Comparison of ENCODE assay signal across 8 cellular contexts in genomic region chr3:39388741-39389248, GRCh38. TPM values are rescaled to one million over a fixed set of nuclear protein-coding genes. Genes with fewer than 3 reads are reported as not detected.
DNase-seq lines count a peak whose midpoint lies in the region; ATAC-seq and TF ChIP-seq lines count a peak whose summit lies in the region.

No MANE protein-coding gene starts in this region.

- peak overlapping the region; percentile 48 to 97 (median 81) for H3K27ac Mint-ChIP-seq in CD4-positive, alpha-beta memory T cell
- peak overlapping the region; percentile 74 for H3K27ac Mint-ChIP-seq in T-helper 2 cell treated with Interferon-gamma antibody and Interleukin-4, amounts not matched to agents 5 μg/mL and 100 μg/mL, for 36 hours

- intact Hi-C loops in CD4-positive, alpha-beta memory T cell (cut with micrococcal nuclease): loop anchor here (10.0 kb wide), 3 partner anchors 894 to 1136 kb away; partner anchors contain the start of genes EXOG, RPL14 and ZNF621

- no peaks in the 10 kb centered on the region for H3K27me3 ChIP-seq in CD4-positive, alpha-beta memory T cell (ENCODE audit: insufficient read depth, low read length)

- H3K27ac ChIP-seq in CD4-positive, alpha-beta memory T cell (ENCODE audit: low read depth, low read length): peak overlapping the region; percentile 25

- in situ Hi-C loops in G401 (cut with HindIII; ENCODE audit: low sequenced_read_pairs): no loop called here
- in situ Hi-C loops in ACHN (cut with HindIII; ENCODE audit: low pct_ligation_motif_present, low pct_unique_long_range_greater_than_20kb, low sequenced_read_pairs): no loop called here

- peak; percentile 68 for ATAC-seq in HG02943 (IDR thresholded peaks at IDR 0.05; ENCODE audit: low read depth, unreplicated experiment)

- POLR2A ChIA-PET in CD4-positive, alpha-beta memory T cell (lab: Charles Lee; ENCODE audit: partially characterized antibody): interaction anchor here (7.2 kb wide), 1 partner anchor 19 kb away, joined by 75 read pairs; the partner anchor contains the start of gene RPSA

- H3K27me3 Mint-ChIP-seq in CD4-positive, alpha-beta memory T cell: no peaks in the 10 kb centered on the region
- no peaks in the 10 kb centered on the region for H3K27me3 Mint-ChIP-seq in T-helper 2 cell treated with Interferon-gamma antibody and Interleukin-4, amounts not matched to agents 5 μg/mL and 100 μg/mL, for 36 hours (ENCODE audit: low read depth)

- peaks cover 41 to 84% (median 55%) of the 10 kb centered on the region in 4 donors for H3K4me1 Mint-ChIP-seq in CD4-positive, alpha-beta memory T cell
- peaks cover 54% of the 10 kb centered on the region for H3K4me1 Mint-ChIP-seq in T-helper 2 cell treated with Interferon-gamma antibody and Interleukin-4, amounts not matched to agents 5 μg/mL and 100 μg/mL, for 36 hours (ENCODE audit: low read depth)

- H3K36me3 Mint-ChIP-seq in CD4-positive, alpha-beta memory T cell: peaks cover 35 to 62% of the 10 kb centered on the region in 2 donors
- peaks cover 47% of the 10 kb centered on the region for H3K36me3 Mint-ChIP-seq in T-helper 2 cell treated with Interferon-gamma antibody and Interleukin-4, amounts not matched to agents 5 μg/mL and 100 μg/mL, for 36 hours (ENCODE audit: low read depth)

- TF ChIP-seq POLR2A in GM19099 (IDR thresholded peaks at IDR 0.05; ENCODE audit: extremely low read depth, insufficient read length, low read depth): peak; percentile 29

- no peak for DNase-seq in CD4-positive, alpha-beta memory T cell
- no peak for DNase-seq in T-helper 2 cell treated with Interferon-gamma antibody and Interleukin-4, amounts not matched to agents 5 μg/mL and 100 μg/mL, for 36 hours (ENCODE audit: low spot score)
- no peak for DNase-seq in DMS153 treated with DMSO at 0.1 percent for 48 hours (lab: John Stamatoyannopoulos, UW; ENCODE audit: unreplicated experiment)
- no peak for DNase-seq in C1 segment of cervical spinal cord (lab: John Stamatoyannopoulos, UW)
- DNase-seq in G401 (ENCODE audit: low spot score): no peak
- DNase-seq in ACHN: no peak

- H3K9me3 Mint-ChIP-seq in CD4-positive, alpha-beta memory T cell: no peaks in the 10 kb centered on the region
- H3K9me3 Mint-ChIP-seq in T-helper 2 cell treated with Interferon-gamma antibody and Interleukin-4, amounts not matched to agents 5 μg/mL and 100 μg/mL, for 36 hours: no peaks in the 10 kb centered on the region

- H3K4me1 ChIP-seq in CD4-positive, alpha-beta memory T cell (ENCODE audit: insufficient read depth, low read length): peaks cover 55% of the 10 kb centered on the region

- H3K9me3 ChIP-seq in CD4-positive, alpha-beta memory T cell (ENCODE audit: control insufficient read depth in 1 of 2, low read length in 2 of 2): no peaks in the 10 kb centered on the region

- CTCF ChIA-PET in CD4-positive, alpha-beta memory T cell (lab: Charles Lee; ENCODE audit: partially characterized antibody): interaction anchor here (0.6 to 2.8 kb wide), 4 partner anchors 11 to 28 kb away, joined by 3 to 13 read pairs (median 4); no protein-coding TSS in a partner anchor

- H3K4me3 ChIP-seq in CD4-positive, alpha-beta memory T cell (ENCODE audit: low read length in 2 of 2): no peak overlapping the region

- H3K36me3 ChIP-seq in CD4-positive, alpha-beta memory T cell (ENCODE audit: insufficient read depth, low read length): peaks cover 35% of the 10 kb centered on the region

- peak overlapping the region in 6 of 8 donors; percentile 26 to 63 (median 43) for H3K4me3 Mint-ChIP-seq in CD4-positive, alpha-beta memory T cell
- peak overlapping the region; percentile 74 for H3K4me3 Mint-ChIP-seq in T-helper 2 cell treated with Interferon-gamma antibody and Interleukin-4, amounts not matched to agents 5 μg/mL and 100 μg/mL, for 36 hours

RNA-seq across cellular contexts. Expression of gene SLC25A38, which starts 5.6 kb away (rescaled TPM):
- 10 to 100 TPM; 46.0 to 53.5 TPM for total RNA-seq in CD4-positive, alpha-beta memory T cell
- polyA plus RNA-seq in CD4-positive, alpha-beta memory T cell: 10 to 100 TPM; 44.5 to 55.5 TPM
- 38.0 and 41.6 TPM in 2 replicates for total RNA-seq in G401 (2014; rRNA removed; shearing (Covaris generic))

RNA-seq across cellular contexts. Expression of gene RPSA, which starts 17.7 kb away (rescaled TPM):
- total RNA-seq in CD4-positive, alpha-beta memory T cell: 1,000 to 10,000 TPM; 1,582 to 1,688 TPM
- 1,000 to 10,000 TPM; 1,062 to 1,312 TPM for polyA plus RNA-seq in CD4-positive, alpha-beta memory T cell
- total RNA-seq in G401 (2014; rRNA removed; shearing (Covaris generic)): 2,014 and 2,296 TPM in 2 replicates

RNA-seq across cellular contexts. Expression of gene CCR8, which starts 59.3 kb away (rescaled TPM):
- 1 to 10 TPM; 5.3 to 6.9 TPM for total RNA-seq in CD4-positive, alpha-beta memory T cell
- polyA plus RNA-seq in CD4-positive, alpha-beta memory T cell: 10 to 100 TPM in 1 of 2 donors, 1 to 10 TPM in 1; 5.6 to 12.3 TPM
- total RNA-seq in G401 (2014; rRNA removed; shearing (Covaris generic)): not detected in 2 replicates
